9 cellular contexts compared by ENCODE assay signal in the genomic region with DNA sequence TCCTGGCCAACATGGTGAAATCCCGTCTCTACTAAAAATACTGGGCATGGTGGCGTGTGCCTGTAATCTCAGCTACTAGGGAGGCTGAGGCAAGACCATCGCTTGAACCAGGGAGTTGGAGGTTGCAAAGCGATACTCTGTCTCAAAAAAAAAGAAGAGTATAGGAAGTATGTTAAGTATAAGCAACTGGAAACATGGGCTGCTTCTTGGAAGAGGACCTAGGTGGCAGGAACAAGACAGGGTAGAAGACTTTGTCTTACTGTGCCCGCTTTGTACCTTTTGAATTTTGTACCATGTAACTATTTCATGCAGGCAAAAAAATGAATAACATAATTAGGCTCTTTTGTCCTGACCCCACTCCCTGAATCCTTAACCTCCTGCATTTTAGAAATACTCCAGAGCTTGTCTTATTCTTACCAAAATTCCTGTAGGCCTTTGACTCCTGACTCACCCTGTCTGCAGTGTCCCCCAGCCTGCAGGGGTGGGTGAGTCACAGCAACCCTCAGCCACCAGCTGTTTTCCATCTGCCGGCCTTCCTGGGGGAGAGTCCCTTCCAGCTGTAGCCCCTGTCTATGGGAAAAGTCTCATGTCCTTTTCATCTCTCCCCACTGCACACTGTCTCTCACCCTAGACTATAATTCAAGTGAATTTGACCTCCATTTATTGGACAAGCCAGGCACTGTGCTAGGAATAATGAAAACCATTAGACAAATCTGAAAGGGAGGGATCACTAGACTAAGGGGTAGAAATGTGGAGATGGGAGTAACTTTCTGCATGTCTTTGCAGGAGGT. TPM values are rescaled to one million over a fixed set of nuclear protein-coding genes. Genes with fewer than 3 reads are reported as not detected.
A peak's percentile ranks its signal among the peaks of the same experiment; 100 is the strongest.
DNase-seq lines count a peak whose midpoint lies in the region; ATAC-seq and TF ChIP-seq lines count a peak whose summit lies in the region.
"Had no signal": no experiment of that assay in that cellular context is flagged by ENCODE, and none has a peak within 500 bp of the region (broad histone marks: within the 10 kb centered on the region; RNA-seq: fewer than 3 reads in every experiment).

No MANE protein-coding gene starts in this region.

- TF ChIP-seq RAD21 in SK-N-SH (IDR thresholded peaks at IDR 0.05; ENCODE audit: low read length) = no peak

- no peak overlapping the region for H2AFZ ChIP-seq in SK-N-SH (ENCODE audit: low read depth)

- H3K36me3 ChIP-seq in SK-N-SH (replicated peaks in 1 of 2; ENCODE audit: control insufficient read depth in 1 of 2, insufficient read depth in 2 of 2, low read length in 1 of 2) (no peaks in the 10 kb centered on the region), spleen (no peaks in the 10 kb centered on the region)

- no peaks in the 10 kb centered on the region for H3K79me2 ChIP-seq in SK-N-SH (ENCODE audit: insufficient read depth)

- TF ChIP-seq POLR2A in spleen (IDR thresholded peaks at IDR 0.05) = no peak

- CTCF ChIA-PET in SK-N-SH (lab: Yijun Ruan, JAX) = no interaction called here

- no peak overlapping the region for H3K4me3 Mint-ChIP-seq in T-helper 2 cell treated with Interferon-gamma antibody and Interleukin-4, amounts not matched to agents 5 μg/mL and 100 μg/mL, for 36 hours
- peak overlapping the region; percentile 7 for H3K4me3 Mint-ChIP-seq in glutamatergic neuron (ENCODE audit: unreplicated experiment)

- no peaks in the 10 kb centered on the region for H3K36me3 Mint-ChIP-seq in T-helper 2 cell treated with Interferon-gamma antibody and Interleukin-4, amounts not matched to agents 5 μg/mL and 100 μg/mL, for 36 hours (ENCODE audit: low read depth)
- no peaks in the 10 kb centered on the region for H3K36me3 Mint-ChIP-seq in glutamatergic neuron (ENCODE audit: unreplicated experiment)

- peaks cover 21% of the 10 kb centered on the region for H3F3A ChIP-seq in SK-N-SH (replicated peaks; ENCODE audit: insufficient read depth)

- no peaks in the 10 kb centered on the region for H3K9me3 Mint-ChIP-seq in T-helper 2 cell treated with Interferon-gamma antibody and Interleukin-4, amounts not matched to agents 5 μg/mL and 100 μg/mL, for 36 hours
- peaks cover 7% of the 10 kb centered on the region for H3K9me3 Mint-ChIP-seq in glutamatergic neuron (ENCODE audit: unreplicated experiment)

- H3K4me1 ChIP-seq in SK-N-SH (ENCODE audit: control insufficient read depth in 1 of 2, insufficient read depth in 2 of 2, low read depth in 1 of 2, low read length in 1 of 2) = peaks cover 0 to 16% of the 10 kb centered on the region in 2 experiments; a peak in 2 of 4 replicates
- peaks cover 14 to 71% (median 52%) of the 10 kb centered on the region in 6 donors for H3K4me1 ChIP-seq in spleen

- WGBS in SK-N-SH (ENCODE audit: low lambda C conversion rate) = 67% methylated on average over 6 of the region's 6 CpGs
- 77 to 88% (median 85%) methylated on average over 6 of the region's 6 CpGs for WGBS in spleen, 5 donors

- H3K4me3 ChIP-seq in SK-N-SH (ENCODE audit: low read depth in 2 of 2, low read length in 1 of 2) (no peak overlapping the region), spleen (no peak overlapping the region)

- ATAC-seq in HG03175 (IDR thresholded peaks at IDR 0.05; ENCODE audit: unreplicated experiment) = no peak

- H3K27ac ChIP-seq in SK-N-SH (ENCODE audit: low read depth in 2 of 2, low read length in 1 of 2) = peak overlapping the region in 1 of 2 experiments; percentile 84; a peak in 2 of 4 replicates
- H3K27ac ChIP-seq in spleen = peak overlapping the region in 5 of 8 donors; percentile 7 to 46 (median 26)

- H3K9me2 ChIP-seq in SK-N-SH = no peaks in the 10 kb centered on the region

- H4K20me1 ChIP-seq in SK-N-SH (ENCODE audit: insufficient read depth) = no peaks in the 10 kb centered on the region

- peak in 1 of 2 experiments; percentile 94; a peak in 2 of 4 replicates for TF ChIP-seq EP300 in SK-N-SH (IDR thresholded peaks at IDR 0.05; ENCODE audit: borderline replicate concordance in 1 of 2, low read depth in 1 of 2, low read length in 1 of 2)

- H3K4me1 Mint-ChIP-seq in T-helper 2 cell treated with Interferon-gamma antibody and Interleukin-4, amounts not matched to agents 5 μg/mL and 100 μg/mL, for 36 hours (ENCODE audit: low read depth) = peaks cover 32% of the 10 kb centered on the region
- peaks cover 9% of the 10 kb centered on the region for H3K4me1 Mint-ChIP-seq in glutamatergic neuron (ENCODE audit: low read depth, unreplicated experiment)

- no peak overlapping the region for H3K27ac Mint-ChIP-seq in T-helper 2 cell treated with Interferon-gamma antibody and Interleukin-4, amounts not matched to agents 5 μg/mL and 100 μg/mL, for 36 hours
- H3K27ac Mint-ChIP-seq in glutamatergic neuron (ENCODE audit: unreplicated experiment) = peak overlapping the region; percentile 36

- intact Hi-C loops in spleen (cut with DNase I; ENCODE audit: low total_unique reads) = no loop called here

- no peak overlapping the region; the same call in 1 of the 2 replicates for H3K9ac ChIP-seq in SK-N-SH

- H3K27me3 Mint-ChIP-seq in T-helper 2 cell treated with Interferon-gamma antibody and Interleukin-4, amounts not matched to agents 5 μg/mL and 100 μg/mL, for 36 hours (ENCODE audit: low read depth) = no peaks in the 10 kb centered on the region
- peaks cover under 1% of the 10 kb centered on the region for H3K27me3 Mint-ChIP-seq in glutamatergic neuron (ENCODE audit: unreplicated experiment)

- H3K4me2 ChIP-seq in SK-N-SH = peak overlapping the region; percentile 45

- peak; percentile 43 for DNase-seq in T-helper 2 cell treated with Interferon-gamma antibody and Interleukin-4, amounts not matched to agents 5 μg/mL and 100 μg/mL, for 36 hours (ENCODE audit: low spot score)
- DNase-seq in T-helper 2 cell (no peak), SK-N-SH (peak; percentile 51), glutamatergic neuron (peak; percentile 51), spleen (no peak), iPS-NIHi11 (ENCODE audit: low spot score) (no peak), HUDEP-2 (lab: John Stamatoyannopoulos, UW; ENCODE audit: unreplicated experiment in 76 of 76) (no peak)
- DNase-seq: C1 segment of cervical spinal cord had no signal

- H3K27me3 ChIP-seq in SK-N-SH (ENCODE audit: insufficient read depth) = no peaks in the 10 kb centered on the region
- no peaks in the 10 kb centered on the region for H3K27me3 ChIP-seq in spleen (replicated peaks in 1 of 7)

- H3K9me3 ChIP-seq in SK-N-SH = no peaks in the 10 kb centered on the region
- H3K9me3 ChIP-seq in spleen = no peaks in the 10 kb centered on the region

- no peak for TF ChIP-seq CTCF in SK-N-SH (IDR thresholded peaks at IDR 0.05)
- no peak for TF ChIP-seq CTCF in glutamatergic neuron (IDR thresholded peaks at IDR 0.05; ENCODE audit: partially characterized antibody, unreplicated experiment)
- TF ChIP-seq CTCF in spleen (IDR thresholded peaks at IDR 0.05 in 8 of 11, conservative IDR thresholded peaks at IDR 0.05 in 3 of 11) = no peak

- POLR2A ChIA-PET in SK-N-SH (lab: Yijun Ruan, JAX) = no interaction called here

TF ChIP-seq in SK-N-SH, 30 proteins besides CTCF, POLR2A, EP300 and RAD21 (continues in another document):
- TF ChIP-seq, protein P1, sequence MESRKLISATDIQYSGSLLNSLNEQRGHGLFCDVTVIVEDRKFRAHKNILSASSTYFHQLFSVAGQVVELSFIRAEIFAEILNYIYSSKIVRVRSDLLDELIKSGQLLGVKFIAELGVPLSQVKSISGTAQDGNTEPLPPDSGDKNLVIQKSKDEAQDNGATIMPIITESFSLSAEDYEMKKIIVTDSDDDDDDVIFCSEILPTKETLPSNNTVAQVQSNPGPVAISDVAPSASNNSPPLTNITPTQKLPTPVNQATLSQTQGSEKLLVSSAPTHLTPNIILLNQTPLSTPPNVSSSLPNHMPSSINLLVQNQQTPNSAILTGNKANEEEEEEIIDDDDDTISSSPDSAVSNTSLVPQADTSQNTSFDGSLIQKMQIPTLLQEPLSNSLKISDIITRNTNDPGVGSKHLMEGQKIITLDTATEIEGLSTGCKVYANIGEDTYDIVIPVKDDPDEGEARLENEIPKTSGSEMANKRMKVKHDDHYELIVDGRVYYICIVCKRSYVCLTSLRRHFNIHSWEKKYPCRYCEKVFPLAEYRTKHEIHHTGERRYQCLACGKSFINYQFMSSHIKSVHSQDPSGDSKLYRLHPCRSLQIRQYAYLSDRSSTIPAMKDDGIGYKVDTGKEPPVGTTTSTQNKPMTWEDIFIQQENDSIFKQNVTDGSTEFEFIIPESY (IDR thresholded peaks at IDR 0.05; ENCODE audit: borderline replicate concordance, low read depth) = no peak
- peak; percentile 95 for TF ChIP-seq JUND (IDR thresholded peaks at IDR 0.05)
- no peak for TF ChIP-seq FOXM1 (IDR thresholded peaks at IDR 0.05; ENCODE audit: low read depth)
- TF ChIP-seq SIN3A (IDR thresholded peaks at IDR 0.05; ENCODE audit: borderline replicate concordance, low read depth, low read length) = peak; percentile 53; the same call in 1 of the 2 replicates
- peak; percentile 91; the same call in 1 of the 2 replicates for TF ChIP-seq RXRA (IDR thresholded peaks at IDR 0.05; ENCODE audit: borderline replicate concordance, low read depth)
- TF ChIP-seq, protein P2, sequence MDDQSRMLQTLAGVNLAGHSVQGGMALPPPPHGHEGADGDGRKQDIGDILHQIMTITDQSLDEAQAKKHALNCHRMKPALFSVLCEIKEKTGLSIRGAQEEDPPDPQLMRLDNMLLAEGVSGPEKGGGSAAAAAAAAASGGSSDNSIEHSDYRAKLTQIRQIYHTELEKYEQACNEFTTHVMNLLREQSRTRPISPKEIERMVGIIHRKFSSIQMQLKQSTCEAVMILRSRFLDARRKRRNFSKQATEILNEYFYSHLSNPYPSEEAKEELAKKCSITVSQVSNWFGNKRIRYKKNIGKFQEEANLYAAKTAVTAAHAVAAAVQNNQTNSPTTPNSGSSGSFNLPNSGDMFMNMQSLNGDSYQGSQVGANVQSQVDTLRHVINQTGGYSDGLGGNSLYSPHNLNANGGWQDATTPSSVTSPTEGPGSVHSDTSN (IDR thresholded peaks at IDR 0.05) = peak; percentile 86
- no peak for TF ChIP-seq MXI1 (IDR thresholded peaks at IDR 0.05; ENCODE audit: low read depth, low read length)
- no peak for TF ChIP-seq TAF1 (IDR thresholded peaks at IDR 0.05; ENCODE audit: borderline replicate concordance, low read depth, low read length)

RNA-seq across cellular contexts. Expression of a gene that starts 41.8 kb away (rescaled TPM):
- polyA plus RNA-seq in SK-N-SH (2012; rRNA removed) = 251 and 284 TPM in 2 replicates
- polyA plus RNA-seq in SK-N-SH (2012; cell fraction: cytosol; rRNA removed) = 212 and 258 TPM in 2 replicates
- 151 and 162 TPM in 2 replicates for polyA plus RNA-seq in SK-N-SH (2012; cell fraction: nucleus; rRNA removed)
- total RNA-seq in glutamatergic neuron (ENCODE audit: unreplicated experiment) = 66.1 TPM
- total RNA-seq in spleen = 10 to 100 TPM; 52.6 to 87.1 (median 64.6) TPM
- 100 to 1,000 TPM in 1 of 3 donors, 10 to 100 TPM in 2; 70.5 to 105 (median 90.1) TPM for polyA plus RNA-seq in spleen

RNA-seq across cellular contexts. Expression of a gene that starts 51.9 kb away (rescaled TPM):
- polyA plus RNA-seq in SK-N-SH (2012; rRNA removed) (202 and 303 TPM in 2 replicates), spleen (100 to 1,000 TPM in 1 of 3 donors, 10 to 100 TPM in 2; 59.8 to 166 (median 71.1) TPM)
- 181 and 225 TPM in 2 replicates for polyA plus RNA-seq in SK-N-SH (2012; cell fraction: cytosol; rRNA removed)
- 401 and 439 TPM in 2 replicates for polyA plus RNA-seq in SK-N-SH (2012; cell fraction: nucleus; rRNA removed)
- total RNA-seq in glutamatergic neuron (ENCODE audit: unreplicated experiment) (122 TPM), spleen (1,000 to 10,000 TPM in 4 of 7 donors, 100 to 1,000 TPM in 3; 575 to 1,376 (median 1,013) TPM)

Comparison
In these comparisons a context has a peak if more than half of its experiments do, and no peak if none do; other contexts are left out.
1. DNase-seq: peak in T-helper 2 cell treated with Interferon-gamma antibody and Interleukin-4, amounts not matched to agents 5 μg/mL and 100 μg/mL, for 36 hours (single experiment), SK-N-SH (single experiment) and glutamatergic neuron (single experiment); none in T-helper 2 cell (0 of 5), spleen (single experiment), iPS-NIHi11 (single experiment) and HUDEP-2 (0 of 76).